1 cellular context compared by ENCODE assay signal in the genomic region with DNA sequence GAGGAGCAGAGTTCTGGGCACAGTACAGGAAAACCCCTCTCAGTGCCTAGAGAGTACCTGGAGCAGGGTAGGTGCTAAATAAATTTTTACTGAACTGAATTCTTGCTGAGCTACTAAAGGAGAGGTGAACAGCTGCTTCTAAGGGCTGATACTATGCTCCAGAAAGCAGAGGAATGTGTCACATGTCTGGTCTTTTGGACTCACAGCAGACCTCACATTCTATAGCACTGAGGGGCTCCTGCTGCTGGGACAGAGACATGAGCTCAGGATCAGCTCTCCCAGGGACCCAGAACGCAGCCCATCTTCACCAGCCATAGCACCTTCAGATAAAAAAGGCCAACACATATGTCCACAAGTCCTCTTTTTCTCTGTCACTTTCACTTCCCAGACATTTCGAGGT.
TF ChIP-seq lines count a peak whose summit lies in the region.

No MANE protein-coding gene starts in this region.

TF ChIP-seq in SK-N-SH, 30 proteins besides CTCF, POLR2A, EP300 and RAD21:
- TF ChIP-seq TCF12 (IDR thresholded peaks at IDR 0.05) (no peak), FOXM1 (IDR thresholded peaks at IDR 0.05; ENCODE audit: low read depth) (no peak), MEF2A (IDR thresholded peaks at IDR 0.05; ENCODE audit: borderline replicate concordance, low read depth) (no peak), JUND (IDR thresholded peaks at IDR 0.05) (0 out of 2 replicates have a peak, but pooled peaks have one; percentile 11), SIN3A (IDR thresholded peaks at IDR 0.05; ENCODE audit: borderline replicate concordance, low read depth, low read length) (no peak), POLR2AphosphoS5 (IDR thresholded peaks at IDR 0.05; ENCODE audit: low read depth, low read length) (0 out of 2 replicates have a peak, but pooled peaks have one; percentile 12), MXI1 (IDR thresholded peaks at IDR 0.05; ENCODE audit: low read depth, low read length) (no peak), SMC3 (IDR thresholded peaks at IDR 0.05; ENCODE audit: low read depth, low read length) (no peak)
- TF ChIP-seq, protein P1, sequence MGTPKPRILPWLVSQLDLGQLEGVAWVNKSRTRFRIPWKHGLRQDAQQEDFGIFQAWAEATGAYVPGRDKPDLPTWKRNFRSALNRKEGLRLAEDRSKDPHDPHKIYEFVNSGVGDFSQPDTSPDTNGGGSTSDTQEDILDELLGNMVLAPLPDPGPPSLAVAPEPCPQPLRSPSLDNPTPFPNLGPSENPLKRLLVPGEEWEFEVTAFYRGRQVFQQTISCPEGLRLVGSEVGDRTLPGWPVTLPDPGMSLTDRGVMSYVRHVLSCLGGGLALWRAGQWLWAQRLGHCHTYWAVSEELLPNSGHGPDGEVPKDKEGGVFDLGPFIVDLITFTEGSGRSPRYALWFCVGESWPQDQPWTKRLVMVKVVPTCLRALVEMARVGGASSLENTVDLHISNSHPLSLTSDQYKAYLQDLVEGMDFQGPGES (IDR thresholded peaks at IDR 0.05; ENCODE audit: low read depth, low read length), result no peak
- TF ChIP-seq, protein P2, sequence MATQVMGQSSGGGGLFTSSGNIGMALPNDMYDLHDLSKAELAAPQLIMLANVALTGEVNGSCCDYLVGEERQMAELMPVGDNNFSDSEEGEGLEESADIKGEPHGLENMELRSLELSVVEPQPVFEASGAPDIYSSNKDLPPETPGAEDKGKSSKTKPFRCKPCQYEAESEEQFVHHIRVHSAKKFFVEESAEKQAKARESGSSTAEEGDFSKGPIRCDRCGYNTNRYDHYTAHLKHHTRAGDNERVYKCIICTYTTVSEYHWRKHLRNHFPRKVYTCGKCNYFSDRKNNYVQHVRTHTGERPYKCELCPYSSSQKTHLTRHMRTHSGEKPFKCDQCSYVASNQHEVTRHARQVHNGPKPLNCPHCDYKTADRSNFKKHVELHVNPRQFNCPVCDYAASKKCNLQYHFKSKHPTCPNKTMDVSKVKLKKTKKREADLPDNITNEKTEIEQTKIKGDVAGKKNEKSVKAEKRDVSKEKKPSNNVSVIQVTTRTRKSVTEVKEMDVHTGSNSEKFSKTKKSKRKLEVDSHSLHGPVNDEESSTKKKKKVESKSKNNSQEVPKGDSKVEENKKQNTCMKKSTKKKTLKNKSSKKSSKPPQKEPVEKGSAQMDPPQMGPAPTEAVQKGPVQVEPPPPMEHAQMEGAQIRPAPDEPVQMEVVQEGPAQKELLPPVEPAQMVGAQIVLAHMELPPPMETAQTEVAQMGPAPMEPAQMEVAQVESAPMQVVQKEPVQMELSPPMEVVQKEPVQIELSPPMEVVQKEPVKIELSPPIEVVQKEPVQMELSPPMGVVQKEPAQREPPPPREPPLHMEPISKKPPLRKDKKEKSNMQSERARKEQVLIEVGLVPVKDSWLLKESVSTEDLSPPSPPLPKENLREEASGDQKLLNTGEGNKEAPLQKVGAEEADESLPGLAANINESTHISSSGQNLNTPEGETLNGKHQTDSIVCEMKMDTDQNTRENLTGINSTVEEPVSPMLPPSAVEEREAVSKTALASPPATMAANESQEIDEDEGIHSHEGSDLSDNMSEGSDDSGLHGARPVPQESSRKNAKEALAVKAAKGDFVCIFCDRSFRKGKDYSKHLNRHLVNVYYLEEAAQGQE (IDR thresholded peaks at IDR 0.05; ENCODE audit: low read depth, low read length), result no peak
